Comparison of ENCODE assay signal across 14 cellular contexts in genomic region chr3:141328286-141329166, GRCh38. TPM values are rescaled to one million over a fixed set of nuclear protein-coding genes. Genes with fewer than 3 reads are reported as not detected.
A peak's percentile ranks its signal among the peaks of the same experiment; 100 is the strongest.
DNase-seq lines count a peak whose midpoint lies in the region; ATAC-seq, FAIRE-seq and TF ChIP-seq lines count a peak whose summit lies in the region.
"Had no signal": no experiment of that assay in that cellular context is flagged by ENCODE, and none has a peak within 500 bp of the region (broad histone marks: within the 10 kb centered on the region; RNA-seq: fewer than 3 reads in every experiment).

No MANE protein-coding gene starts in this region.

- DNase-seq in A549 (ENCODE audit: low read depth in 1 of 2, low spot score in 1 of 2) = no peak
- DNase-seq in EL = no peak
- no peak for DNase-seq in NCI-H1417 (lab: John Stamatoyannopoulos, UW)
- no peak for DNase-seq in H54 (ENCODE audit: insufficient read length, low spot score)
- DNase-seq in cerebellar nuclear complex (lab: John Stamatoyannopoulos, UW) = no peak
- DNase-seq: kidney, MM.1S, NCI-H510A treated with DMSO at 0.1 percent for 48 hours had no signal

- TF ChIP-seq CTCF in A549 (IDR thresholded peaks at IDR 0.05) = no peak

- POLR2A ChIA-PET in A549 (lab: Yijun Ruan, JAX) = interaction anchor here (1.2 kb wide), 1 partner anchor 17 kb away, joined by 3 read pairs; no protein-coding TSS in a partner anchor

- TF ChIP-seq POLR2A in A549 (IDR thresholded peaks at IDR 0.05; ENCODE audit: low read length) (no peak), H54 (IDR thresholded peaks at IDR 0.05; ENCODE audit: low read depth, low read length) (no peak)

- peaks cover 80% of the 10 kb centered on the region for H3K4me1 ChIP-seq in A549
- H3K4me1 ChIP-seq: vagina had no signal

- no peak for TF ChIP-seq RAD21 in A549 (conservative IDR thresholded peaks at IDR 0.05 in 1 of 2, IDR thresholded peaks at IDR 0.05 in 1 of 2)

- no peak overlapping the region for H3K4me2 ChIP-seq in A549
- H3K4me2 ChIP-seq: BLaER1 treated with 17β-estradiol and CSF1 and Interleukin-3, amounts not matched to agents 10 nM and 100 nM had no signal

- 91% methylated on average over 7 of the region's 7 CpGs for WGBS in A549 (ENCODE audit: missing lambda C conversion rate)

- no peak for TF ChIP-seq EP300 in A549 (IDR thresholded peaks at IDR 0.05)

- no peak overlapping the region for H3K4me3 ChIP-seq in A549
- H3K4me3 ChIP-seq: BLaER1 treated with 17β-estradiol and CSF1 and Interleukin-3, amounts not matched to agents 10 nM and 100 nM; vagina had no signal

- FAIRE-seq in A549 (lab: Jason Lieb, UNC) (no peak), H54 (lab: Jason Lieb, UNC) (no peak)
- FAIRE-seq: kidney had no signal

- peak overlapping the region; percentile 91 to 94 for H3K27ac ChIP-seq in A549
- H3K27ac ChIP-seq: BLaER1 treated with 17β-estradiol and CSF1 and Interleukin-3, amounts not matched to agents 10 nM and 100 nM; vagina; VCaP had no signal

- no peaks in the 10 kb centered on the region for H3K9me3 ChIP-seq in A549
- H3K9me3 ChIP-seq: BLaER1 treated with 17β-estradiol and CSF1 and Interleukin-3, amounts not matched to agents 10 nM and 100 nM; vagina had no signal

- CTCF ChIA-PET in A549 (lab: Yijun Ruan, JAX) = interaction anchor here (1.5 to 18.2 kb wide), 4 partner anchors 19 to 126 kb away, joined by 4 to 217 read pairs (median 6); no protein-coding TSS in a partner anchor

- ATAC-seq in A549 (no peak), GM18502 (IDR thresholded peaks at IDR 0.05; ENCODE audit: poor library complexity, unreplicated experiment) (peak; percentile 61), GM21825 (IDR thresholded peaks at IDR 0.05; ENCODE audit: unreplicated experiment) (peak; percentile 29), HG03521 (IDR thresholded peaks at IDR 0.05; ENCODE audit: unreplicated experiment) (peak; percentile 54)

TF ChIP-seq in A549, 52 proteins besides CTCF, POLR2A, EP300 and RAD21:
- TF ChIP-seq, protein P1, sequence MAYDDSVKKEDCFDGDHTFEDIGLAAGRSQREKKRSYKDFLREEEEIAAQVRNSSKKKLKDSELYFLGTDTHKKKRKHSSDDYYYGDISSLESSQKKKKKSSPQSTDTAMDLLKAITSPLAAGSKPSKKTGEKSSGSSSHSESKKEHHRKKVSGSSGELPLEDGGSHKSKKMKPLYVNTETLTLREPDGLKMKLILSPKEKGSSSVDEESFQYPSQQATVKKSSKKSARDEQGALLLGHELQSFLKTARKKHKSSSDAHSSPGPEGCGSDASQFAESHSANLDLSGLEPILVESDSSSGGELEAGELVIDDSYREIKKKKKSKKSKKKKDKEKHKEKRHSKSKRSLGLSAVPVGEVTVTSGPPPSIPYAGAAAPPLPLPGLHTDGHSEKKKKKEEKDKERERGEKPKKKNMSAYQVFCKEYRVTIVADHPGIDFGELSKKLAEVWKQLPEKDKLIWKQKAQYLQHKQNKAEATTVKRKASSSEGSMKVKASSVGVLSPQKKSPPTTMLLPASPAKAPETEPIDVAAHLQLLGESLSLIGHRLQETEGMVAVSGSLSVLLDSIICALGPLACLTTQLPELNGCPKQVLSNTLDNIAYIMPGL (CRISPR knock-in tag; IDR thresholded peaks at IDR 0.05; ENCODE audit: borderline replicate concordance) = no peak
- TF ChIP-seq RNF2 (IDR thresholded peaks at IDR 0.05; ENCODE audit: borderline replicate concordance, low read depth) = no peak
- TF ChIP-seq CBX2 (IDR thresholded peaks at IDR 0.05; ENCODE audit: borderline replicate concordance, low read depth) = no peak
- no peak for TF ChIP-seq FOXS1 (CRISPR knock-in tag; IDR thresholded peaks at IDR 0.05)
- TF ChIP-seq CHD2 (IDR thresholded peaks at IDR 0.05; ENCODE audit: low read length, partially characterized antibody) = no peak
- no peak for TF ChIP-seq FOSB (CRISPR knock-in tag; IDR thresholded peaks at IDR 0.05)
- TF ChIP-seq JUNB (IDR thresholded peaks at IDR 0.05) = no peak
- no peak for TF ChIP-seq MAZ (IDR thresholded peaks at IDR 0.05; ENCODE audit: borderline replicate concordance, low read depth, low read length)
- no peak for TF ChIP-seq RARB (CRISPR knock-in tag; IDR thresholded peaks at IDR 0.05)
- no peak for TF ChIP-seq ZSCAN20 (CRISPR knock-in tag; IDR thresholded peaks at IDR 0.05)
- TF ChIP-seq ZC3H11A (IDR thresholded peaks at IDR 0.05) = no peak
- TF ChIP-seq, protein P2, sequence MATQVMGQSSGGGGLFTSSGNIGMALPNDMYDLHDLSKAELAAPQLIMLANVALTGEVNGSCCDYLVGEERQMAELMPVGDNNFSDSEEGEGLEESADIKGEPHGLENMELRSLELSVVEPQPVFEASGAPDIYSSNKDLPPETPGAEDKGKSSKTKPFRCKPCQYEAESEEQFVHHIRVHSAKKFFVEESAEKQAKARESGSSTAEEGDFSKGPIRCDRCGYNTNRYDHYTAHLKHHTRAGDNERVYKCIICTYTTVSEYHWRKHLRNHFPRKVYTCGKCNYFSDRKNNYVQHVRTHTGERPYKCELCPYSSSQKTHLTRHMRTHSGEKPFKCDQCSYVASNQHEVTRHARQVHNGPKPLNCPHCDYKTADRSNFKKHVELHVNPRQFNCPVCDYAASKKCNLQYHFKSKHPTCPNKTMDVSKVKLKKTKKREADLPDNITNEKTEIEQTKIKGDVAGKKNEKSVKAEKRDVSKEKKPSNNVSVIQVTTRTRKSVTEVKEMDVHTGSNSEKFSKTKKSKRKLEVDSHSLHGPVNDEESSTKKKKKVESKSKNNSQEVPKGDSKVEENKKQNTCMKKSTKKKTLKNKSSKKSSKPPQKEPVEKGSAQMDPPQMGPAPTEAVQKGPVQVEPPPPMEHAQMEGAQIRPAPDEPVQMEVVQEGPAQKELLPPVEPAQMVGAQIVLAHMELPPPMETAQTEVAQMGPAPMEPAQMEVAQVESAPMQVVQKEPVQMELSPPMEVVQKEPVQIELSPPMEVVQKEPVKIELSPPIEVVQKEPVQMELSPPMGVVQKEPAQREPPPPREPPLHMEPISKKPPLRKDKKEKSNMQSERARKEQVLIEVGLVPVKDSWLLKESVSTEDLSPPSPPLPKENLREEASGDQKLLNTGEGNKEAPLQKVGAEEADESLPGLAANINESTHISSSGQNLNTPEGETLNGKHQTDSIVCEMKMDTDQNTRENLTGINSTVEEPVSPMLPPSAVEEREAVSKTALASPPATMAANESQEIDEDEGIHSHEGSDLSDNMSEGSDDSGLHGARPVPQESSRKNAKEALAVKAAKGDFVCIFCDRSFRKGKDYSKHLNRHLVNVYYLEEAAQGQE (IDR thresholded peaks at IDR 0.05) = no peak
- TF ChIP-seq NPAS2 (CRISPR knock-in tag; IDR thresholded peaks at IDR 0.05; ENCODE audit: borderline replicate concordance) = no peak
- TF ChIP-seq ESRRA (IDR thresholded peaks at IDR 0.05; ENCODE audit: borderline replicate concordance, low read length) = no peak
- TF ChIP-seq NR3C1 (IDR thresholded peaks at IDR 0.05) = no peak

RNA-seq across cellular contexts. Expression of gene ZBTB38, which starts 39.8 kb away (rescaled TPM):
- polyA plus RNA-seq in A549 (2011; rRNA removed) (110 and 141 TPM in 2 replicates), A549 (2017; fragmentation: RNase III; extraction: RNeasy Plus Mini Kit Qiagen cat#74134 plus additional on column Dnase treatment) (70.5 to 80.7 TPM (median 72.0 TPM) in 3 replicates)
- polyA plus RNA-seq in A549 (2012; cell fraction: cytosol; rRNA removed) = 17.2 and 20.9 TPM in 2 replicates
- polyA plus RNA-seq in A549 (2012; cell fraction: nucleus; rRNA removed) = 16.5 and 23.0 TPM in 2 replicates
- 205 and 220 TPM in 2 replicates for polyA minus RNA-seq in A549 (2011; rRNA and poly(A)+ RNA removed)

Comparison
In these comparisons a context has a peak if more than half of its experiments do, and no peak if none do; other contexts are left out.
1. ATAC-seq: peak in GM18502 (single experiment), GM21825 (single experiment) and HG03521 (single experiment); none in A549 (0 of 2).